Comparison of ENCODE assay signal across 8 cellular contexts in genomic region chr2:135819211-135819610, GRCh38. TPM values are rescaled to one million over a fixed set of nuclear protein-coding genes. Genes with fewer than 3 reads are reported as not detected.
DNase-seq lines count a peak whose midpoint lies in the region; ATAC-seq, FAIRE-seq and TF ChIP-seq lines count a peak whose summit lies in the region.

No MANE protein-coding gene starts in this region.

- H3K36me3 ChIP-seq in SU-DHL-6 (ENCODE audit: low read length), result no peaks in the 10 kb centered on the region

- peak; percentile 21 for DNase-seq in A172 (ENCODE audit: low spot score)
- no peak for DNase-seq in GM19239 (ENCODE audit: insufficient read length, low spot score)
- peak; percentile 35 for DNase-seq in fibroblast of pulmonary artery (ENCODE audit: low read depth)
- DNase-seq in T1000 (lab: John Stamatoyannopoulos, UW), result no peak
- DNase-seq in KBM-7, result no peak
- no peak for DNase-seq in COLO829 (ENCODE audit: low spot score)

- H3K4me2 ChIP-seq in SU-DHL-6 (ENCODE audit: low read depth, low read length, poor library complexity, severe bottlenecking), result no peak overlapping the region

- no peaks in the 10 kb centered on the region for H3K27me3 ChIP-seq in SU-DHL-6 (ENCODE audit: low read length)

- H4K20me1 ChIP-seq in SU-DHL-6 (ENCODE audit: low read depth, low read length), result no peaks in the 10 kb centered on the region

- H3K9me3 ChIP-seq in SU-DHL-6 (ENCODE audit: insufficient read depth, low read length), result no peaks in the 10 kb centered on the region

- H3K9me2 ChIP-seq in SU-DHL-6 (replicated peaks; ENCODE audit: insufficient read depth, low read length), result no peaks in the 10 kb centered on the region

- H3K9ac ChIP-seq in SU-DHL-6 (ENCODE audit: low read length), result no peak overlapping the region

- peak; percentile 80 for FAIRE-seq in GM19239 (lab: Jason Lieb, UNC)

- ATAC-seq in HG03280 (IDR thresholded peaks at IDR 0.05; ENCODE audit: unreplicated experiment), result no peak

- no peaks in the 10 kb centered on the region for H3F3A ChIP-seq in SU-DHL-6 (ENCODE audit: insufficient read depth)

- peak; percentile 79 for TF ChIP-seq CTCF in SU-DHL-6 (IDR thresholded peaks at IDR 0.05; ENCODE audit: insufficient read depth, low read length, poor library complexity, severe bottlenecking)
- peak; percentile 48 for TF ChIP-seq CTCF in fibroblast of pulmonary artery (IDR thresholded peaks at IDR 0.05; ENCODE audit: low read length, missing control alignments)

- H3K27ac ChIP-seq in SU-DHL-6 (ENCODE audit: low read depth, low read length), result no peak overlapping the region

- no peaks in the 10 kb centered on the region for H3K79me2 ChIP-seq in SU-DHL-6 (ENCODE audit: insufficient read depth, low read length)

- in situ Hi-C loops in KBM-7 (cut with MboI; ENCODE audit: low pct_unique_long_range_greater_than_20kb, low sequenced_read_pairs), result no loop called here

- H3K4me3 ChIP-seq in SU-DHL-6 (ENCODE audit: insufficient read depth, low read length, poor library complexity, severe bottlenecking) (no peak overlapping the region), fibroblast of pulmonary artery (replicated peaks; ENCODE audit: low read depth, low read length) (no peak overlapping the region)

- H2AFZ ChIP-seq in SU-DHL-6 (ENCODE audit: low read depth, low read length, severe bottlenecking), result no peak overlapping the region

RNA-seq across cellular contexts. Expression of gene LCT, which starts 17.8 kb away (rescaled TPM):
- total RNA-seq in A172 (2014; rRNA removed; shearing (Covaris generic)), result not detected in 2 replicates

RNA-seq across cellular contexts. Expression of gene MCM6, which starts 57.0 kb away (rescaled TPM):
- total RNA-seq in A172 (2014; rRNA removed; shearing (Covaris generic)), result 38.9 and 39.1 TPM in 2 replicates

Comparison
In these comparisons a context has a peak if more than half of its experiments do, and no peak if none do; other contexts are left out.
1. DNase-seq: peak in A172 (single experiment) and fibroblast of pulmonary artery (single experiment); none in GM19239 (single experiment), T1000 (single experiment), KBM-7 (single experiment) and COLO829 (single experiment).